8 cellular contexts compared by ENCODE assay signal in genomic region chr4:189313064-189313463, GRCh38.
"Had no signal": no experiment of that assay in that cellular context is flagged by ENCODE, and none has a peak within 500 bp of the region (broad histone marks: within the 10 kb centered on the region; RNA-seq: fewer than 3 reads in every experiment).

No MANE protein-coding gene starts in this region.

- FAIRE-seq: G401.6, GM12878, GM12891, GM12892, GM18507, GM19239 had no signal

- DNase-seq: GDM1, GF-D8 had no signal

- H3K4me3 ChIP-seq: GM12878 had no signal

- ATAC-seq: GM12878 had no signal
